28 cellular contexts compared by ENCODE assay signal in the genomic region with DNA sequence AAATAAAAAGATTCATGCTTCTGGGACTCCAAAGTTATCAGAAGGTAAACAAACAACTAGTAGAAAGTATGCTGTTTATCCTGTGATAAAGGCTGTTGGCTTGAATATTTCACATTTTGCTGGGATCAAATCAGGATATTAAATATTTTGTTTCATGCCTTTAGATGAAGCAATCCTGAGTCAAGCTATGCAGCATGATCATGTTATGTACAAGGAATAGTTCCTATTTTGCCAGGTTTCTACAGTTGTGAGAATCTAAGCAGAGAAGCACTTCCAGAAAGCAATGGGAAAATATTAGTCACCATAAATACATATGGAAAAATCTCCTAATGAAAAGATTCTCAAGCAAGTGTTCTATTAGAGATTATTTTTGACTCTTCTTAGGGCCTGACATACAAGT.
"Had no signal": no experiment of that assay in that cellular context is flagged by ENCODE, and none has a peak within 500 bp of the region (broad histone marks: within the 10 kb centered on the region; RNA-seq: fewer than 3 reads in every experiment).

No MANE protein-coding gene starts in this region.

- H3K4me3 Mint-ChIP-seq: activated CD4-positive, alpha-beta memory T cell treated with anti-CD3 and anti-CD28 coated beads for 36 hours; activated CD4-positive, alpha-beta T cell treated with anti-CD3 and anti-CD28 coated beads, Interleukin-2, amount 10 ng/mL, durations not matched to agents 24 days and 14 days; activated naive CD4-positive, alpha-beta T cell treated with anti-CD3 and anti-CD28 coated beads, Interleukin-2, amount 50 U/mL, for 24 hours; activated naive CD8-positive, alpha-beta T cell treated with anti-CD3 and anti-CD28 coated beads, Interleukin-2, amount 50 U/mL, for 24 hours; activated T-helper 1 cell treated with anti-CD3 and anti-CD28 coated beads, Interleukin-12 subunit alpha, Interleukin-12 subunit beta, Interleukin-2, Interleukin-4 antibody, amounts not matched to agents 30 ng/mL and 10 ng/mL and 1 ng/mL, durations not matched to agents 14 hours and 24 hours and 36 hours; effector memory CD8-positive, alpha-beta T cell; natural killer cell; stimulated activated effector memory CD8-positive, alpha-beta T cell treated with anti-CD3 and anti-CD28 coated beads, Interleukin-12 subunit alpha, Interleukin-12 subunit beta, amount 100 ng/mL, for 72 hours; stimulated activated naive CD8-positive, alpha-beta T cell treated with anti-CD3 and anti-CD28 coated beads, Interleukin-15, amount 100 ng/mL, for 72 hours had no signal

- H3K9me3 ChIP-seq: body of pancreas, left lung, lower lobe of right lung, right lobe of liver, thyroid gland, upper lobe of left lung, vagina had no signal

- H3K9me3 Mint-ChIP-seq: activated CD4-positive, alpha-beta T cell treated with anti-CD3 and anti-CD28 coated beads, Interleukin-2, amount 10 ng/mL, durations not matched to agents 24 days and 14 days; activated naive CD4-positive, alpha-beta T cell treated with anti-CD3 and anti-CD28 coated beads, Interleukin-2, amount 50 U/mL, for 24 hours had no signal

- H3K27me3 Mint-ChIP-seq: activated CD4-positive, alpha-beta memory T cell treated with anti-CD3 and anti-CD28 coated beads for 36 hours; activated CD4-positive, alpha-beta T cell treated with anti-CD3 and anti-CD28 coated beads, Interleukin-2, amount 10 ng/mL, durations not matched to agents 24 days and 14 days; activated naive CD4-positive, alpha-beta T cell treated with anti-CD3 and anti-CD28 coated beads, Interleukin-2, amount 50 U/mL, for 24 hours; activated naive CD8-positive, alpha-beta T cell treated with anti-CD3 and anti-CD28 coated beads, Interleukin-2, amount 50 U/mL, for 24 hours; effector memory CD8-positive, alpha-beta T cell; stimulated activated naive CD8-positive, alpha-beta T cell treated with anti-CD3 and anti-CD28 coated beads, Interleukin-15, amount 100 ng/mL, for 72 hours had no signal

- H3K36me3 ChIP-seq: left lung, lower lobe of right lung, right lobe of liver, thyroid gland, upper lobe of left lung, vagina had no signal

- ATAC-seq: activated naive CD8-positive, alpha-beta T cell treated with anti-CD3 and anti-CD28 coated beads, Interleukin-2, amount 50 U/mL, for 24 hours; body of pancreas; effector memory CD8-positive, alpha-beta T cell; left lung; lower lobe of right lung; natural killer cell; stimulated activated effector memory CD8-positive, alpha-beta T cell treated with anti-CD3 and anti-CD28 coated beads, Interleukin-12 subunit alpha, Interleukin-12 subunit beta, amount 100 ng/mL, for 72 hours; stimulated activated naive CD8-positive, alpha-beta T cell treated with anti-CD3 and anti-CD28 coated beads, Interleukin-15, amount 100 ng/mL, for 72 hours had no signal

- H3K4me1 ChIP-seq: body of pancreas, left lung, lower lobe of right lung, right lobe of liver, thyroid gland, upper lobe of left lung, vagina had no signal

- H3K4me1 Mint-ChIP-seq: activated CD4-positive, alpha-beta T cell treated with anti-CD3 and anti-CD28 coated beads, Interleukin-2, amount 10 ng/mL, durations not matched to agents 24 days and 14 days; activated naive CD4-positive, alpha-beta T cell treated with anti-CD3 and anti-CD28 coated beads, Interleukin-2, amount 50 U/mL, for 24 hours; activated naive CD8-positive, alpha-beta T cell treated with anti-CD3 and anti-CD28 coated beads, Interleukin-2, amount 50 U/mL, for 24 hours; natural killer cell; stimulated activated effector memory CD8-positive, alpha-beta T cell treated with anti-CD3 and anti-CD28 coated beads, Interleukin-12 subunit alpha, Interleukin-12 subunit beta, amount 100 ng/mL, for 72 hours; stimulated activated naive CD8-positive, alpha-beta T cell treated with anti-CD3 and anti-CD28 coated beads, Interleukin-15, amount 100 ng/mL, for 72 hours had no signal

- H3K4me3 ChIP-seq: body of pancreas, left lung, lower lobe of right lung, right lobe of liver, skin epidermis, thyroid gland, upper lobe of left lung, vagina had no signal

- H3K27me3 ChIP-seq: body of pancreas, left lung, right lobe of liver, thyroid gland, upper lobe of left lung, vagina had no signal

- H3K27ac ChIP-seq: body of pancreas, left lung, lower lobe of right lung, right lobe of liver, skin epidermis, thyroid gland, upper lobe of left lung, vagina had no signal

- DNase-seq: activated CD4-positive, alpha-beta memory T cell treated with anti-CD3 and anti-CD28 coated beads for 36 hours; activated CD4-positive, alpha-beta T cell treated with anti-CD3 and anti-CD28 coated beads, Interleukin-2, amount 10 ng/mL, durations not matched to agents 24 days and 14 days; activated CD4-positive, CD25-positive, alpha-beta regulatory T cell treated with anti-CD3 and anti-CD28 coated beads, Interleukin-2, amount 50 U/mL, for 72 hours; activated CD8-positive, alpha-beta memory T cell treated with anti-CD3 and anti-CD28 coated beads, Interleukin-2, amount 50 U/mL, for 4 hours; activated gamma-delta T cell; activated naive CD8-positive, alpha-beta T cell treated with anti-CD3 and anti-CD28 coated beads, Interleukin-2, amount 50 U/mL, for 24 hours; activated T-cell treated with anti-CD3 and anti-CD28 coated beads, Interleukin-2, amount 50 U/mL, for 1 hour; body of pancreas; cortex of kidney; effector memory CD8-positive, alpha-beta T cell; foreskin melanocyte; left lung; lower lobe of right lung; mesendoderm; natural killer cell; right lobe of liver; stimulated activated CD4-positive, alpha-beta T cell treated with anti-CD3 and anti-CD28 coated beads, Interleukin-12 subunit alpha, Interleukin-12 subunit beta, amount 100 ng/mL, for 4 hours; stimulated activated CD4-positive, alpha-beta T cell treated with anti-CD3 and anti-CD28 coated beads, Interleukin-4, amount 100 ng/mL, for 24 hours; stimulated activated naive CD8-positive, alpha-beta T cell treated with anti-CD3 and anti-CD28 coated beads, Interleukin-15, amount 100 ng/mL, for 72 hours; substantia nigra; T-helper 2 cell; thyroid gland; upper lobe of left lung had no signal

- H3K36me3 Mint-ChIP-seq: activated CD4-positive, alpha-beta memory T cell treated with anti-CD3 and anti-CD28 coated beads for 36 hours; activated naive CD4-positive, alpha-beta T cell treated with anti-CD3 and anti-CD28 coated beads, Interleukin-2, amount 50 U/mL, for 24 hours; natural killer cell; stimulated activated effector memory CD8-positive, alpha-beta T cell treated with anti-CD3 and anti-CD28 coated beads, Interleukin-12 subunit alpha, Interleukin-12 subunit beta, amount 100 ng/mL, for 72 hours had no signal

- H3K27ac Mint-ChIP-seq: activated CD4-positive, alpha-beta memory T cell treated with anti-CD3 and anti-CD28 coated beads for 36 hours; activated CD4-positive, alpha-beta T cell treated with anti-CD3 and anti-CD28 coated beads, Interleukin-2, amount 10 ng/mL, durations not matched to agents 24 days and 14 days; activated naive CD4-positive, alpha-beta T cell treated with anti-CD3 and anti-CD28 coated beads, Interleukin-2, amount 50 U/mL, for 24 hours; activated naive CD8-positive, alpha-beta T cell treated with anti-CD3 and anti-CD28 coated beads, Interleukin-2, amount 50 U/mL, for 24 hours; activated T-helper 1 cell treated with anti-CD3 and anti-CD28 coated beads, Interleukin-12 subunit alpha, Interleukin-12 subunit beta, Interleukin-2, Interleukin-4 antibody, amounts not matched to agents 30 ng/mL and 10 ng/mL and 1 ng/mL, durations not matched to agents 14 hours and 24 hours and 36 hours; effector memory CD8-positive, alpha-beta T cell; natural killer cell; stimulated activated effector memory CD8-positive, alpha-beta T cell treated with anti-CD3 and anti-CD28 coated beads, Interleukin-12 subunit alpha, Interleukin-12 subunit beta, amount 100 ng/mL, for 72 hours; stimulated activated naive CD8-positive, alpha-beta T cell treated with anti-CD3 and anti-CD28 coated beads, Interleukin-15, amount 100 ng/mL, for 72 hours had no signal
